Comparison of ENCODE assay signal across 23 cellular contexts in genomic region chr1:191869790-191870312, GRCh38.
"Had no signal": no experiment of that assay in that cellular context is flagged by ENCODE, and none has a peak within 500 bp of the region (broad histone marks: within the 10 kb centered on the region; RNA-seq: fewer than 3 reads in every experiment).

No MANE protein-coding gene starts in this region.

- H3K36me3 ChIP-seq: brain microvascular endothelial cell, lower lobe of right lung, WERI-Rb-1 had no signal

- H3K9ac ChIP-seq: parathyroid adenoma had no signal

- H3K79me2 ChIP-seq: parathyroid adenoma had no signal

- H3K27me3 ChIP-seq: brain microvascular endothelial cell, dorsolateral prefrontal cortex, foreskin keratinocyte had no signal

- DNase-seq: activated CD4-positive, alpha-beta T cell treated with anti-CD3 and anti-CD28 coated beads for 1 hour; activated CD8-positive, alpha-beta memory T cell treated with anti-CD3 and anti-CD28 coated beads for 24 hours; activated CD8-positive, alpha-beta memory T cell treated with anti-CD3 and anti-CD28 coated beads, Interleukin-2, amount 50 U/mL, for 48 hours; activated effector memory CD4-positive, alpha-beta T cell treated with Interleukin-2 at 50 U/mL for 16 hours; activated naive CD4-positive, alpha-beta T cell treated with anti-CD3 and anti-CD28 coated beads, Interleukin-2, amount 10 ng/mL, durations not matched to agents 7 days and 5 days; activated T-cell treated with anti-CD3 and anti-CD28 coated beads, Interleukin-2, amount 50 U/mL, for 48 hours; aorta; brain microvascular endothelial cell; central memory CD4-positive, alpha-beta T cell; dorsolateral prefrontal cortex; foreskin keratinocyte; glutamatergic neuron; hippocampal formation; islet precursor cell; left colon; lower lobe of right lung; natural killer cell; stimulated activated CD4-positive, alpha-beta T cell treated with anti-CD3 and anti-CD28 coated beads, Interleukin-4, amount 100 ng/mL, for 1 hour; stimulated activated naive CD8-positive, alpha-beta T cell treated with anti-CD3 and anti-CD28 coated beads, Interleukin-15, amount 100 ng/mL, for 72 hours; WERI-Rb-1 had no signal

- H3K27ac ChIP-seq: brain microvascular endothelial cell, dorsolateral prefrontal cortex, foreskin keratinocyte, lower lobe of right lung, parathyroid adenoma, WERI-Rb-1 had no signal

- H3K4me3 ChIP-seq: dorsolateral prefrontal cortex, lower lobe of right lung, smooth muscle cell had no signal

- H3K4me2 ChIP-seq: smooth muscle cell had no signal

- H3K9me3 ChIP-seq: lower lobe of right lung had no signal

- H3K4me1 ChIP-seq: foreskin keratinocyte, lower lobe of right lung, parathyroid adenoma had no signal

- H2AFZ ChIP-seq: parathyroid adenoma had no signal

- ATAC-seq: foreskin keratinocyte; left colon; lower lobe of right lung; natural killer cell; sciatic nerve; stimulated activated naive CD8-positive, alpha-beta T cell treated with anti-CD3 and anti-CD28 coated beads, Interleukin-15, amount 100 ng/mL, for 72 hours had no signal
